ENCODE assay signal across 1 cellular context in genomic region chr10:131477457-131478205, GRCh38.
TF ChIP-seq lines count a peak whose summit lies in the region.

No MANE protein-coding gene starts in this region.

TF ChIP-seq in liver, 16 proteins besides CTCF, POLR2A, EP300 and RAD21 (continued from another document):
- peak; percentile 38 for TF ChIP-seq MAX (IDR thresholded peaks at IDR 0.05)
- peak; percentile 40 to 57 for TF ChIP-seq HNF4A (conservative IDR thresholded peaks at IDR 0.05)
- peak; percentile 72 to 74 for TF ChIP-seq RXRA (IDR thresholded peaks at IDR 0.05)
- no peak for TF ChIP-seq FOXA2 (IDR thresholded peaks at IDR 0.05)
- peak; percentile 90 for TF ChIP-seq SP1 (IDR thresholded peaks at IDR 0.05)
- no peak for TF ChIP-seq NR2F2 (IDR thresholded peaks at IDR 0.05)
- TF ChIP-seq GABPA (IDR thresholded peaks at IDR 0.05 in 1 of 2, conservative IDR thresholded peaks at IDR 0.05 in 1 of 2), result no peak
- TF ChIP-seq TAF1 (conservative IDR thresholded peaks at IDR 0.05), result peak; percentile 96
- peak in 1 of 2 donors; percentile 22 for TF ChIP-seq EGR1 (IDR thresholded peaks at IDR 0.05; ENCODE audit: low read depth in 2 of 2)
